In the genomic region with DNA sequence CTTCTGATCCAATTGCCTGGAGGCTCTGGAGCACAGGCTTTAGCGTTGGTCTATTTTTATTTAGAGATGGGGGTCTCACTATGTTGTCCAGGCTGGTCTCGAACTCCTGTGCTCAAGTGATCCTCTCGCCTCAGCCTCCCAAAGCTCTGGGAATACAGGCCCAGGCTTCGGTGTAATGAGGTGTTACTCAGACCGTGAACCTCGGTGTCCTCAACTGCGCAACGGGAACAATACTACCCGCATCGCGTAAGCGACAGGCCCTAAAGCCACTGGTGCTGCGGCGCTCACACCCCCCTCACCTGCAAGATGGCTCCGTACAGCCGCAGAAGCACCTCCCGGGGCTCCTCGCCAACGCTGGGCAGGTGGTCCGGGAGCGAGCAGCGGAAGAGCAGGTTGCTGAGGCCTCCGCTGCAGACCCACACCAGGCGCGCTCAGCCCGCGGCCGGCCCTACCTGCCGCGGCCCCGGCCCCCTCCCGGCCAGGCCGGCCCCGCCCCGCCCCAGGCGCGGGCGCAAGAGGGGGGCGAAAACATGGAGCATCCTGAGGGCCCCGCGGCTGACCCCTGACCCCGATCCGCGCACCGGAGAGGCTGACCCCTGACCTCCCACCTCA, we compare ENCODE assay signal across 6 cellular contexts. TPM values are rescaled to one million over a fixed set of nuclear protein-coding genes. Genes with fewer than 3 reads are reported as not detected.
A peak's percentile ranks its signal among the peaks of the same experiment; 100 is the strongest.
DNase-seq lines count a peak whose midpoint lies in the region; ATAC-seq and TF ChIP-seq lines count a peak whose summit lies in the region.

No MANE protein-coding gene starts in this region.

- peak; percentile 57 for DNase-seq in NCI-H1105 treated with DMSO at 0.1 percent for 48 hours (lab: John Stamatoyannopoulos, UW)
- DNase-seq in NCI-H1105 (lab: John Stamatoyannopoulos, UW) = no peak
- DNase-seq in SW480 (ENCODE audit: low spot score) = peak; percentile 27
- DNase-seq in fibroblast of villous mesenchyme (ENCODE audit: low read depth) = peak; percentile 10
- DNase-seq in stimulated activated naive CD4-positive, alpha-beta T cell treated with Interleukin-2 at 50 U/mL for 16 hours (lab: John Stamatoyannopoulos, UW) = peak; percentile 22

- TF ChIP-seq CTCF in fibroblast of villous mesenchyme (IDR thresholded peaks at IDR 0.05; ENCODE audit: insufficient read depth, low read depth, low read length) = no peak

- no peak for ATAC-seq in GM21825 (IDR thresholded peaks at IDR 0.05; ENCODE audit: unreplicated experiment)

- peak overlapping the region; percentile 83 for H3K4me3 ChIP-seq in fibroblast of villous mesenchyme (ENCODE audit: low read depth, low read length)

RNA-seq across cellular contexts. Expression of a gene that starts 0.6 kb away (rescaled TPM):
- 18.1 and 24.5 TPM in 2 replicates for total RNA-seq in fibroblast of villous mesenchyme

RNA-seq across cellular contexts. Expression of a gene that starts 3.8 kb away (rescaled TPM):
- 3.2 and 3.9 TPM in 2 replicates for total RNA-seq in fibroblast of villous mesenchyme

RNA-seq across cellular contexts. Expression of a gene that starts 18.5 kb away (rescaled TPM):
- total RNA-seq in fibroblast of villous mesenchyme = 0.32 and 0.43 TPM in 2 replicates

RNA-seq across cellular contexts. Expression of a gene that starts 19.3 kb away (rescaled TPM):
- total RNA-seq in fibroblast of villous mesenchyme = not detected in 2 replicates

RNA-seq across cellular contexts. Expression of a gene that starts 36.4 kb away (rescaled TPM):
- 0.32 TPM in 1 of 2 replicates, not detected in the other for total RNA-seq in fibroblast of villous mesenchyme
